23 cellular contexts compared by ENCODE assay signal in genomic region chrX:19825271-19825670, GRCh38.
DNase-seq lines count a peak whose midpoint lies in the region; ATAC-seq and TF ChIP-seq lines count a peak whose summit lies in the region.
"Had no signal": no experiment of that assay in that cellular context is flagged by ENCODE, and none has a peak within 500 bp of the region (broad histone marks: within the 10 kb centered on the region; RNA-seq: fewer than 3 reads in every experiment).

No MANE protein-coding gene starts in this region.

- H2BK5ac ChIP-seq in trophoblast cell (ENCODE audit: low read depth, low read length, poor library complexity): no peak overlapping the region

- no peak for TF ChIP-seq CTCF in CD4-positive, alpha-beta T cell (IDR thresholded peaks at IDR 0.05)
- TF ChIP-seq CTCF in epithelial cell of esophagus (IDR thresholded peaks at IDR 0.05; ENCODE audit: insufficient read depth, low read depth, low read length, missing control alignments): no peak

- no peaks in the 10 kb centered on the region for H3K9me3 Mint-ChIP-seq in CD4-positive, alpha-beta T cell
- H3K9me3 Mint-ChIP-seq: CD8-positive, alpha-beta memory T cell had no signal

- H3K4ac ChIP-seq in trophoblast cell (ENCODE audit: low read depth, low read length): peak overlapping the region; percentile 69

- H3K27ac ChIP-seq in CD4-positive, alpha-beta T cell (ENCODE audit: low read depth, low read length): no peak overlapping the region
- H3K27ac ChIP-seq in KOPT-K1 (ENCODE audit: low read depth, low read length, poor library complexity, severe bottlenecking): peak overlapping the region; percentile 81
- H3K27ac ChIP-seq in trophoblast cell (ENCODE audit: low read depth, low read length): peak overlapping the region; percentile 57
- H3K27ac ChIP-seq: SK-N-MC had no signal

- H3K9ac ChIP-seq in trophoblast cell (ENCODE audit: low read length): no peak overlapping the region

- no peak for DNase-seq in CD4-positive, alpha-beta T cell
- DNase-seq in epithelial cell of esophagus (ENCODE audit: low read depth) (peak; percentile 4), trophoblast cell (peak; percentile 63 to 83), islet precursor cell (no peak), superior temporal gyrus (ENCODE audit: extremely low spot score) (no peak)
- DNase-seq: C1 segment of cervical spinal cord, Calu3, DMS153, DND-41, GOT3, MG63, NCI-H2029, NCI-H446, NCI-H524 treated with DMSO at 0.1 percent for 48 hours, NCI-H774, SIG-M5 had no signal

- peaks cover 6% of the 10 kb centered on the region for H3K36me3 Mint-ChIP-seq in CD4-positive, alpha-beta T cell (ENCODE audit: low read depth)

- H4K91ac ChIP-seq in trophoblast cell (ENCODE audit: low read depth, low read length): no peak overlapping the region

- H4K8ac ChIP-seq in trophoblast cell (ENCODE audit: low read depth, low read length): no peak overlapping the region

- no peaks in the 10 kb centered on the region for H3K36me3 ChIP-seq in KOPT-K1 (ENCODE audit: insufficient read depth, low read length)
- no peaks in the 10 kb centered on the region for H3K36me3 ChIP-seq in trophoblast cell (ENCODE audit: control insufficient read depth in 1 of 2, insufficient read depth in 2 of 2, low read length in 2 of 2)
- H3K36me3 ChIP-seq: HAP-1, MG63 had no signal

- H2AK5ac ChIP-seq in trophoblast cell (ENCODE audit: low read length): no peak overlapping the region

- H2BK120ac ChIP-seq in trophoblast cell (ENCODE audit: insufficient read depth, low read length, poor library complexity): peak overlapping the region; percentile 33

- H3K23ac ChIP-seq in trophoblast cell (ENCODE audit: low read length): no peak overlapping the region

- intact Hi-C loops in CD4-positive, alpha-beta T cell (cut with DNase I, micrococcal nuclease): loop anchor here in 1 of 2 experiments (10.0 kb wide), 1 partner anchor 60 kb away; the partner anchor contains the start of gene SH3KBP1

- H4K12ac ChIP-seq in trophoblast cell (ENCODE audit: low read depth, low read length): no peak overlapping the region

- no peaks in the 10 kb centered on the region for H3K79me2 ChIP-seq in trophoblast cell (ENCODE audit: control insufficient read depth, insufficient read depth, low read length, poor library complexity)

- POLR2A ChIA-PET in CD4-positive, alpha-beta T cell (lab: Charles Lee): interaction anchor here (1.1 to 3.1 kb wide), 4 partner anchors 14 to 81 kb away, joined by 3 to 20 read pairs (median 4); no protein-coding TSS in a partner anchor

- H2AFZ ChIP-seq in trophoblast cell (ENCODE audit: insufficient read depth, low read length, poor library complexity): no peak overlapping the region

- H3K4me1 Mint-ChIP-seq in CD4-positive, alpha-beta T cell (ENCODE audit: low read depth): peaks cover 46% of the 10 kb centered on the region

- peaks cover 4% of the 10 kb centered on the region for H3K79me1 ChIP-seq in trophoblast cell (ENCODE audit: low read length)

- peaks cover 17 to 18% of the 10 kb centered on the region in 2 experiments for H3K4me1 ChIP-seq in trophoblast cell (ENCODE audit: control insufficient read depth in 1 of 2, insufficient read depth in 2 of 2, low read length in 2 of 2)

- CTCF ChIA-PET in CD4-positive, alpha-beta T cell (lab: Charles Lee): no interaction called here

- no peaks in the 10 kb centered on the region for H3K27me3 Mint-ChIP-seq in CD4-positive, alpha-beta T cell

- H3K4me2 ChIP-seq in trophoblast cell (ENCODE audit: low read length): no peak overlapping the region

- H3K14ac ChIP-seq in trophoblast cell (ENCODE audit: low read length): no peak overlapping the region

- peak overlapping the region; percentile 93 for H3K27ac Mint-ChIP-seq in CD4-positive, alpha-beta T cell
- H3K27ac Mint-ChIP-seq: HFFc6 had no signal

- H3K18ac ChIP-seq in trophoblast cell (ENCODE audit: low read length): no peak overlapping the region

- H3K4me3 Mint-ChIP-seq in CD4-positive, alpha-beta T cell: no peak overlapping the region
- H3K4me3 Mint-ChIP-seq: HFFc6 had no signal

- no peaks in the 10 kb centered on the region for H3K9me3 ChIP-seq in CD4-positive, alpha-beta T cell (ENCODE audit: control insufficient read depth, low read length)
- H3K9me3 ChIP-seq in KOPT-K1 (ENCODE audit: insufficient read depth, low read length, poor library complexity, severe bottlenecking): peaks cover 16% of the 10 kb centered on the region
- H3K9me3 ChIP-seq in trophoblast cell (ENCODE audit: insufficient read depth, low read depth, low read length): no peaks in the 10 kb centered on the region
- H3K9me3 ChIP-seq: HAP-1, MG63 had no signal

- no peak overlapping the region for H2BK12ac ChIP-seq in trophoblast cell (ENCODE audit: low read length)

- no peaks in the 10 kb centered on the region for H3K27me3 ChIP-seq in CD4-positive, alpha-beta T cell (ENCODE audit: control insufficient read depth, insufficient read depth, low read length)
- H3K27me3 ChIP-seq in trophoblast cell (ENCODE audit: insufficient read depth, low read length): no peaks in the 10 kb centered on the region
- H3K27me3 ChIP-seq: MG63 had no signal

- WGBS in trophoblast cell (ENCODE audit: extremely low coverage, insufficient coverage, insufficient read length): no CpG with 5 or more reads among the region's 3 CpGs

- no peak overlapping the region for H3K4me3 ChIP-seq in epithelial cell of esophagus (ENCODE audit: low read length)
- no peak overlapping the region for H3K4me3 ChIP-seq in trophoblast cell (ENCODE audit: low read depth, low read length)
- H3K4me3 ChIP-seq: HAP-1, K562, MG63, SK-N-MC had no signal

- ATAC-seq in CD4-positive, alpha-beta T cell (ENCODE audit: poor library complexity): no peak
- ATAC-seq in HG03159 (IDR thresholded peaks at IDR 0.05; ENCODE audit: unreplicated experiment): no peak
- ATAC-seq: K562 had no signal

Comparison
In these comparisons a context has a peak if more than half of its experiments do, and no peak if none do; other contexts are left out.
1. DNase-seq: peak in epithelial cell of esophagus (single experiment) and trophoblast cell (2 of 2); none in CD4-positive, alpha-beta T cell (0 of 10), islet precursor cell (single experiment) and superior temporal gyrus (single experiment).